1 cellular context compared by ENCODE assay signal in genomic region chr15:99566157-99566900, GRCh38.
A peak's percentile ranks its signal among the peaks of the same experiment; 100 is the strongest.
TF ChIP-seq lines count a peak whose summit lies in the region.

No MANE protein-coding gene starts in this region.

TF ChIP-seq in IMR-90, 13 proteins besides CTCF, POLR2A, EP300 and RAD21:
- TF ChIP-seq RFX5 (IDR thresholded peaks at IDR 0.05; ENCODE audit: low read depth, low read length) (no peak), MXI1 (IDR thresholded peaks at IDR 0.05; ENCODE audit: borderline replicate concordance, low read depth, low read length) (0 out of 2 replicates have a peak, but pooled peaks have one; percentile 1)
